Comparison of ENCODE assay signal across 8 cellular contexts in the genomic region with DNA sequence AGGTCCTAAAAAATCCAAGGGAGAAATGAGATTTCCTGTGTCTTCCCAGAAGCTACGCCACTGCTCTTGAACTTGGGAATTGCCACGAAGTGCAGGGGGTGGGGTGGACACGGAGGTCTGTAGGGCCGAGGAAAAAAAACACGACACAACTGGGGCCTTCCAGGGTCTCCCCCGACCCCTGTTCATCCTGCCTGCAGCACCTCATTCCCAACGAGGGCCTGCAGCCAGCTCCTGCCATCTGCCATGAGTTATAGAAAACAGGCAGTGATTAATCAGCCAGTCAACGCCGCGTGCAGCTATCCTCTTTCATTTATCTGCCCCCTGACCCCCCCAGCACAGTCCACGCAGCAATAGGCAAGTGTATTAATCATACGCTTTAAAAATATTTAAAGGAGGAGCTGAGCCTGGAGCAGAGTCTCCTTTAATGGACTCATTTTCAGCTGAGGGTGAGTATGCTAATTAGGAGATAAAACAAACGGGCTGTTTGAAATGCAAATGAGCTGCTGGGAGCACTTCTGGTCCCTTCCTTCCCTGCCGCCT.
DNase-seq lines count a peak whose midpoint lies in the region; ATAC-seq, FAIRE-seq and TF ChIP-seq lines count a peak whose summit lies in the region.

No MANE protein-coding gene starts in this region.

- H3K27me3 ChIP-seq in Caco-2 (replicated peaks; ENCODE audit: control insufficient read depth, insufficient read depth, low read length) (no peaks in the 10 kb centered on the region), GM12878 (replicated peaks in 1 of 2; ENCODE audit: control insufficient read depth in 2 of 2, insufficient read depth in 2 of 2, low read length in 1 of 2) (no peaks in the 10 kb centered on the region; a peak in 1 of 4 replicates), left lung (peaks cover 8 to 72% of the 10 kb centered on the region in 2 donors)

- TF ChIP-seq CTCF in Caco-2 (IDR thresholded peaks at IDR 0.05; ENCODE audit: insufficient read depth in 1 of 2, low read depth in 1 of 2, low read length in 1 of 2, severe bottlenecking in 1 of 2, unreplicated experiment in 1 of 2) (no peak), GM12878 (IDR thresholded peaks at IDR 0.05 in 2 of 3, conservative IDR thresholded peaks at IDR 0.05 in 1 of 3; ENCODE audit: control insufficient read depth in 2 of 3, extremely low read depth in 1 of 3, insufficient read depth in 1 of 3, low read depth in 3 of 3, low read length in 3 of 3) (no peak), left lung (IDR thresholded peaks at IDR 0.05) (no peak)

- DNase-seq in Caco-2 = peak; percentile 86 to 97
- peak; percentile 86 for DNase-seq in H54 (ENCODE audit: insufficient read length, low spot score)
- DNase-seq in NCI-H526 treated with DMSO at 0.1 percent for 48 hours (lab: John Stamatoyannopoulos, UW) = peak; percentile 93
- DNase-seq in GM12878 (ENCODE audit: low read depth, low spot score) = peak; percentile 5
- DNase-seq in left lung = peak in 1 of 2 donors; percentile 55
- DNase-seq in urothelium cell line (ENCODE audit: low spot score) = peak; percentile 67
- no peak for DNase-seq in SKM-1 treated with dmso at 0.1 percent for 144 hours (lab: John Stamatoyannopoulos, UW; ENCODE audit: unreplicated experiment)

- peaks cover 14% of the 10 kb centered on the region for H3K36me3 Mint-ChIP-seq in Caco-2 (ENCODE audit: insufficient read depth, unreplicated experiment)

- H3K9me3 ChIP-seq in Caco-2 = no peaks in the 10 kb centered on the region
- H3K9me3 ChIP-seq in GM12878 (replicated peaks; ENCODE audit: control insufficient read depth, insufficient read depth, low read length) = no peaks in the 10 kb centered on the region
- H3K9me3 ChIP-seq in left lung = no peaks in the 10 kb centered on the region

- WGBS in GM12878 (ENCODE audit: insufficient coverage, insufficient replicate concordance, low lambda C conversion rate, missing lambda C conversion rate) = 0% methylated on average over 14 of the region's 14 CpGs

- H3K4me3 Mint-ChIP-seq in Caco-2 (ENCODE audit: unreplicated experiment) = peak overlapping the region; percentile 63

- in situ Hi-C loops in GM12878 (cut with MboI) = loop anchor here (25.0 kb wide), 1 partner anchor 637 kb away; no protein-coding TSS in a partner anchor

- H3K79me2 ChIP-seq in GM12878 (ENCODE audit: control insufficient read depth, insufficient read depth, low read length) = no peaks in the 10 kb centered on the region

- no peaks in the 10 kb centered on the region; the same call in 1 of the 2 replicates for H4K20me1 ChIP-seq in GM12878 (ENCODE audit: control insufficient read depth, insufficient read depth)

- SMC1A ChIA-PET in GM12878 (lab: Charles Lee; ENCODE audit: uncharacterized antibody, unreplicated experiment) = interaction anchor here (0.7 to 2.0 kb wide), 2 partner anchors 10 to 995 kb away, joined by 3 to 7 read pairs; no protein-coding TSS in a partner anchor

- no peak overlapping the region for H3K4me2 ChIP-seq in GM12878 (ENCODE audit: control insufficient read depth, insufficient read depth)

- TF ChIP-seq EP300 in GM12878 (IDR thresholded peaks at IDR 0.05; ENCODE audit: borderline replicate concordance in 1 of 2, control insufficient read depth in 1 of 2, low read depth in 2 of 2, low read length in 2 of 2) = no peak

- RAD21 ChIA-PET in GM12878 (lab: Charles Lee; ENCODE audit: unreplicated experiment) = no interaction called here

- H3K4me3 ChIP-seq in Caco-2 (ENCODE audit: low read depth, low read length) (peak overlapping the region; percentile 16), GM12878 (no peak overlapping the region), left lung (no peak overlapping the region)

- BruUV-seq in Caco-2 (replicated peaks; lab: Mats Ljungman, UMichigan) = TSS peak; percentile 99
- BruUV-seq in GM12878 (replicated peaks; lab: Mats Ljungman, UMichigan) = no TSS peak

- H3K4me1 ChIP-seq in Caco-2 = peaks cover 20% of the 10 kb centered on the region
- H3K4me1 ChIP-seq in GM12878 (ENCODE audit: control insufficient read depth, insufficient read depth, low read length) = no peaks in the 10 kb centered on the region
- no peaks in the 10 kb centered on the region for H3K4me1 ChIP-seq in left lung

- H3K27ac ChIP-seq in GM12878 (ENCODE audit: control insufficient read depth, insufficient read depth) (no peak overlapping the region), left lung (no peak overlapping the region)

- TF ChIP-seq RAD21 in GM12878 (IDR thresholded peaks at IDR 0.05; ENCODE audit: insufficient read depth, low read depth, low read length) = no peak

- intact Hi-C loops in Caco-2 (cut with micrococcal nuclease; ENCODE audit: unreplicated experiment) (loop anchor here (2.0 kb wide), 2 partner anchors 38 to 338 kb away; no protein-coding TSS in a partner anchor), GM12878 (cut with micrococcal nuclease; ENCODE audit: unreplicated experiment) (no loop called here), left lung (cut with DNase I) (loop anchor here in 1 of 2 donors (10.0 kb wide), 1 partner anchor 380 kb away; no protein-coding TSS in a partner anchor)

- POLR2A ChIA-PET in Caco-2 (lab: Charles Lee) (interaction anchor here (0.5 to 1.7 kb wide), 22 partner anchors 17 to 1219 kb away, joined by 3 to 42 read pairs (median 3); partner anchors contain the start of genes EPB41L5 and RNU4ATAC), GM12878 (lab: Charles Lee) (interaction anchor here (0.6 kb wide), 1 partner anchor 10 kb away, joined by 3 read pairs; no protein-coding TSS in a partner anchor)

- H3K9me3 Mint-ChIP-seq in Caco-2 (ENCODE audit: unreplicated experiment) = no peaks in the 10 kb centered on the region

- no peaks in the 10 kb centered on the region for H3K27me3 Mint-ChIP-seq in Caco-2 (ENCODE audit: insufficient read depth, unreplicated experiment)

- CTCF ChIA-PET in Caco-2 (lab: Charles Lee) (interaction anchor here (0.5 to 3.4 kb wide), 16 partner anchors 39 to 476 kb away, joined by 3 to 18 read pairs (median 4); partner anchors contain the start of gene GLI2), GM12878 (lab: Yijun Ruan, JAX) (interaction anchor here (1.3 to 1.9 kb wide), 4 partner anchors 10 to 381 kb away, joined by 3 to 5 read pairs (median 4); no protein-coding TSS in a partner anchor)

- H3K9ac ChIP-seq in GM12878 (ENCODE audit: control insufficient read depth, insufficient read depth, low read length) = no peak overlapping the region

- H3K4me1 Mint-ChIP-seq in Caco-2 (ENCODE audit: low read depth, unreplicated experiment) = no peaks in the 10 kb centered on the region

- TF ChIP-seq POLR2A in H54 (IDR thresholded peaks at IDR 0.05; ENCODE audit: low read depth, low read length) = peak; percentile 99
- peak; percentile 96 for TF ChIP-seq POLR2A in GM12878 (IDR thresholded peaks at IDR 0.05; ENCODE audit: low read depth, low read length)

- H3K27ac Mint-ChIP-seq in Caco-2 (ENCODE audit: unreplicated experiment) = peak overlapping the region; percentile 68

- H3K36me3 ChIP-seq in Caco-2 (ENCODE audit: control insufficient read depth, insufficient read depth, low read length) (no peaks in the 10 kb centered on the region), GM12878 (ENCODE audit: control insufficient read depth in 2 of 2, insufficient read depth in 2 of 2, low read length in 1 of 2) (no peaks in the 10 kb centered on the region), left lung (no peaks in the 10 kb centered on the region)

- no peak overlapping the region for H2AFZ ChIP-seq in GM12878 (ENCODE audit: control insufficient read depth, low read depth, low read length)

- peak; percentile 59 for ATAC-seq in GM12878
- peak; percentile 30 for ATAC-seq in left lung
- ATAC-seq in GM18867 (IDR thresholded peaks at IDR 0.05; ENCODE audit: unreplicated experiment) = no peak

- FAIRE-seq in H54 (lab: Jason Lieb, UNC) (no peak), GM12878 (lab: Jason Lieb, UNC) (no peak), urothelium cell line (lab: Jason Lieb, UNC) (peak; percentile 48)

TF ChIP-seq in GM12878, 131 proteins besides CTCF, POLR2A, EP300 and RAD21 (continues in another document):
- TF ChIP-seq CREM (IDR thresholded peaks at IDR 0.05; ENCODE audit: low read depth) (peak; percentile 58; the same call in 1 of the 2 replicates), IKZF2 (IDR thresholded peaks at IDR 0.05) (peak; percentile 36 to 39; a peak in 2 of 4 replicates), MEF2B (IDR thresholded peaks at IDR 0.05; ENCODE audit: partially characterized antibody, poor library complexity, severe bottlenecking) (no peak), PML (IDR thresholded peaks at IDR 0.05; ENCODE audit: low read length) (peak; percentile 98)
- TF ChIP-seq, protein P1, sequence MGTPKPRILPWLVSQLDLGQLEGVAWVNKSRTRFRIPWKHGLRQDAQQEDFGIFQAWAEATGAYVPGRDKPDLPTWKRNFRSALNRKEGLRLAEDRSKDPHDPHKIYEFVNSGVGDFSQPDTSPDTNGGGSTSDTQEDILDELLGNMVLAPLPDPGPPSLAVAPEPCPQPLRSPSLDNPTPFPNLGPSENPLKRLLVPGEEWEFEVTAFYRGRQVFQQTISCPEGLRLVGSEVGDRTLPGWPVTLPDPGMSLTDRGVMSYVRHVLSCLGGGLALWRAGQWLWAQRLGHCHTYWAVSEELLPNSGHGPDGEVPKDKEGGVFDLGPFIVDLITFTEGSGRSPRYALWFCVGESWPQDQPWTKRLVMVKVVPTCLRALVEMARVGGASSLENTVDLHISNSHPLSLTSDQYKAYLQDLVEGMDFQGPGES (IDR thresholded peaks at IDR 0.05) = no peak
